ENCODE assay signal across 9 cellular contexts in the genomic region with DNA sequence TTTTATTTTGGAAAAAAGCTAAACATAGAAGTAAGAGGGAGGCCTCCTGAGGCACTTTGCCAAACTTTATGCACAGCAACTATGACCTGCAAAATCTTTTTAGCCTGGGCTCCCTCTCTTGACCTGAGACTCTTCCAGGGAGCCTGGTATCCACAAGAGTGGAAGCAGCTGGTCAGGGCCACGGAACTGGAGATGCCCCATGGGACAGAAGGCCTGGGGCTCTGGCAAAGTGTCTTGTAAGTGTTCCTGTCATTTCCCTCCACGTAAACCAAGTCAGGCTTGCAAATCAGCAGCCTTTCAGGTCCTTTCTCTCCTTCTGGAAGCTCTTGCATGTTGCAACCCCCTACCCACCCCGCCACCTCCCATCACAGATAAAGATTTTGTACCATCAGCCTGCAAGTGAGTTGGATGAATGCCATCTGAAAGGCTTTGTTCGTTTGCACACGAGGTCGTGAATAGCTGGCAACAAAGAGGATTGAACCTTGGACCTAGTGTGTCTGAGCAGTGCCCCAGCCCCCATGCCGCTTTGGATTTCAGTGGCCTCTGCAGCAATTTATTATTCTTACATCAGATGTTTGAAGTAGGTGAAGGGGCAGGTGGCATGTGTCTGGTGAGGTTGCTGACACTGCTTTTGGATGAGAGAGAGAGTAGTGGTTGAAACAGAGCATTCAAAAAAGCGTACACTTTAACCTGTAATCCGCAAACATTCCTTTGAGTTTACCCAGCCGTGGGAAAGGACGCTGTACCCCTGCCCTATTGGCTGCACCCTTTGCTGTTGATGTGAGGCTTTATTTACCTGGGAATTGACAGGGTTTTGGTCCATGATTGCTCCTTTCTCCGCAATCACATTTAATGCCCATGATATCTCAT.
DNase-seq lines count a peak whose midpoint lies in the region; ATAC-seq lines count a peak whose summit lies in the region.
"Had no signal": no experiment of that assay in that cellular context is flagged by ENCODE, and none has a peak within 500 bp of the region (broad histone marks: within the 10 kb centered on the region; RNA-seq: fewer than 3 reads in every experiment).

No MANE protein-coding gene starts in this region.

- H3K9me3 Mint-ChIP-seq in activated T-helper 1 cell treated with anti-CD3 and anti-CD28 coated beads, Interleukin-12 subunit alpha, Interleukin-12 subunit beta, Interleukin-2, Interleukin-4 antibody, amounts not matched to agents 30 ng/mL and 10 ng/mL and 1 ng/mL, durations not matched to agents 14 hours and 24 hours and 36 hours = no peaks in the 10 kb centered on the region
- H3K9me3 Mint-ChIP-seq in CD4-positive, alpha-beta memory T cell = no peaks in the 10 kb centered on the region
- H3K9me3 Mint-ChIP-seq in naive thymus-derived CD4-positive, alpha-beta T cell = no peaks in the 10 kb centered on the region

- no peaks in the 10 kb centered on the region for H3K27me3 Mint-ChIP-seq in activated T-helper 1 cell treated with anti-CD3 and anti-CD28 coated beads, Interleukin-12 subunit alpha, Interleukin-12 subunit beta, Interleukin-2, Interleukin-4 antibody, amounts not matched to agents 30 ng/mL and 10 ng/mL and 1 ng/mL, durations not matched to agents 14 hours and 24 hours and 36 hours (ENCODE audit: insufficient read depth)
- no peaks in the 10 kb centered on the region for H3K27me3 Mint-ChIP-seq in CD4-positive, alpha-beta memory T cell
- no peaks in the 10 kb centered on the region for H3K27me3 Mint-ChIP-seq in naive thymus-derived CD4-positive, alpha-beta T cell
- H3K27me3 Mint-ChIP-seq: memory B cell had no signal

- peak overlapping the region; percentile 13 for H3K27ac Mint-ChIP-seq in activated T-helper 1 cell treated with anti-CD3 and anti-CD28 coated beads, Interleukin-12 subunit alpha, Interleukin-12 subunit beta, Interleukin-2, Interleukin-4 antibody, amounts not matched to agents 30 ng/mL and 10 ng/mL and 1 ng/mL, durations not matched to agents 14 hours and 24 hours and 36 hours
- no peak overlapping the region for H3K27ac Mint-ChIP-seq in CD4-positive, alpha-beta memory T cell
- H3K27ac Mint-ChIP-seq in naive thymus-derived CD4-positive, alpha-beta T cell = peak overlapping the region in 2 of 9 donors; percentile 33 to 55

- H3K4me1 Mint-ChIP-seq in activated T-helper 1 cell treated with anti-CD3 and anti-CD28 coated beads, Interleukin-12 subunit alpha, Interleukin-12 subunit beta, Interleukin-2, Interleukin-4 antibody, amounts not matched to agents 30 ng/mL and 10 ng/mL and 1 ng/mL, durations not matched to agents 14 hours and 24 hours and 36 hours (ENCODE audit: low read depth) = peaks cover 33% of the 10 kb centered on the region
- H3K4me1 Mint-ChIP-seq in CD4-positive, alpha-beta memory T cell = peaks cover 17 to 40% (median 26%) of the 10 kb centered on the region in 4 donors
- peaks cover 24 to 47% (median 34%) of the 10 kb centered on the region in 7 donors for H3K4me1 Mint-ChIP-seq in naive thymus-derived CD4-positive, alpha-beta T cell

- no peak overlapping the region for H3K4me3 Mint-ChIP-seq in activated T-helper 1 cell treated with anti-CD3 and anti-CD28 coated beads, Interleukin-12 subunit alpha, Interleukin-12 subunit beta, Interleukin-2, Interleukin-4 antibody, amounts not matched to agents 30 ng/mL and 10 ng/mL and 1 ng/mL, durations not matched to agents 14 hours and 24 hours and 36 hours
- no peak overlapping the region for H3K4me3 Mint-ChIP-seq in CD4-positive, alpha-beta memory T cell
- no peak overlapping the region for H3K4me3 Mint-ChIP-seq in naive thymus-derived CD4-positive, alpha-beta T cell
- H3K4me3 Mint-ChIP-seq: memory B cell had no signal

- H3K9me3 ChIP-seq in BLaER1 = no peaks in the 10 kb centered on the region
- H3K9me3 ChIP-seq in CD4-positive, alpha-beta memory T cell (ENCODE audit: control insufficient read depth in 1 of 2, low read length in 2 of 2) = no peaks in the 10 kb centered on the region
- H3K9me3 ChIP-seq in naive thymus-derived CD4-positive, alpha-beta T cell (ENCODE audit: control insufficient read depth in 2 of 3, low read length in 3 of 3) = no peaks in the 10 kb centered on the region

- H3K4me3 ChIP-seq in BLaER1 = no peak overlapping the region
- no peak overlapping the region for H3K4me3 ChIP-seq in CD4-positive, alpha-beta memory T cell (ENCODE audit: low read length in 2 of 2)
- H3K4me3 ChIP-seq in naive thymus-derived CD4-positive, alpha-beta T cell (ENCODE audit: low read length) = no peak overlapping the region

- H3K4me2 ChIP-seq in BLaER1 = peak overlapping the region; percentile 51

- peaks cover 99% of the 10 kb centered on the region for H3K36me3 ChIP-seq in BLaER1
- H3K36me3 ChIP-seq in CD4-positive, alpha-beta memory T cell (ENCODE audit: insufficient read depth, low read length) = no peaks in the 10 kb centered on the region
- no peaks in the 10 kb centered on the region for H3K36me3 ChIP-seq in naive thymus-derived CD4-positive, alpha-beta T cell (ENCODE audit: control insufficient read depth in 2 of 3, insufficient read depth in 3 of 3, low read length in 3 of 3)

- ATAC-seq in GM21515 (IDR thresholded peaks at IDR 0.05; ENCODE audit: unreplicated experiment) = no peak
- no peak for ATAC-seq in naive thymus-derived CD4-positive, alpha-beta T cell

- POLR2A ChIA-PET in CD4-positive, alpha-beta memory T cell (lab: Charles Lee; ENCODE audit: partially characterized antibody) = no interaction called here
- POLR2A ChIA-PET in naive thymus-derived CD4-positive, alpha-beta T cell (lab: Charles Lee) = no interaction called here

- H3K9ac ChIP-seq in BLaER1 = no peak overlapping the region; the same call in 1 of the 2 replicates

- 0 out of 2 replicates have a peak overlapping the region, but pooled peaks have one; percentile 21 for H3K27ac ChIP-seq in BLaER1
- H3K27ac ChIP-seq in CD4-positive, alpha-beta memory T cell (ENCODE audit: low read depth, low read length) = no peak overlapping the region
- H3K27ac ChIP-seq in naive thymus-derived CD4-positive, alpha-beta T cell (ENCODE audit: low read depth, low read length) = no peak overlapping the region

- H3K36me3 Mint-ChIP-seq in activated T-helper 1 cell treated with anti-CD3 and anti-CD28 coated beads, Interleukin-12 subunit alpha, Interleukin-12 subunit beta, Interleukin-2, Interleukin-4 antibody, amounts not matched to agents 30 ng/mL and 10 ng/mL and 1 ng/mL, durations not matched to agents 14 hours and 24 hours and 36 hours (ENCODE audit: low read depth) = no peaks in the 10 kb centered on the region
- no peaks in the 10 kb centered on the region for H3K36me3 Mint-ChIP-seq in CD4-positive, alpha-beta memory T cell
- peaks cover 0 to 11% (median 5%) of the 10 kb centered on the region in 5 donors for H3K36me3 Mint-ChIP-seq in naive thymus-derived CD4-positive, alpha-beta T cell

- peaks cover 95% of the 10 kb centered on the region for H3K4me1 ChIP-seq in BLaER1
- H3K4me1 ChIP-seq in CD4-positive, alpha-beta memory T cell (ENCODE audit: insufficient read depth, low read length) = no peaks in the 10 kb centered on the region
- H3K4me1 ChIP-seq in naive thymus-derived CD4-positive, alpha-beta T cell (ENCODE audit: control insufficient read depth in 2 of 2, insufficient read depth in 2 of 2, low read length in 2 of 2) = no peaks in the 10 kb centered on the region

- DNase-seq in NCI-H1417 treated with DMSO at 0.1 percent for 48 hours (lab: John Stamatoyannopoulos, UW) (peak; percentile 27), mesenteric fat pad (ENCODE audit: low spot score) (peak; percentile 22), superior temporal gyrus (ENCODE audit: extremely low spot score) (no peak)
- no peak for DNase-seq in activated T-helper 1 cell treated with anti-CD3 and anti-CD28 coated beads, Interleukin-12 subunit alpha, Interleukin-12 subunit beta, Interleukin-2, Interleukin-4 antibody, amounts not matched to agents 30 ng/mL and 10 ng/mL and 1 ng/mL, durations not matched to agents 14 hours and 24 hours and 36 hours (ENCODE audit: low spot score)
- DNase-seq in CD4-positive, alpha-beta memory T cell = no peak
- DNase-seq in naive thymus-derived CD4-positive, alpha-beta T cell = no peak

- peaks cover 100% of the 10 kb centered on the region for H4K20me1 ChIP-seq in BLaER1

- intact Hi-C loops in activated T-helper 1 cell treated with anti-CD3 and anti-CD28 coated beads, Interleukin-12 subunit alpha, Interleukin-12 subunit beta, Interleukin-2, Interleukin-4 antibody, amounts not matched to agents 30 ng/mL and 10 ng/mL and 1 ng/mL, durations not matched to agents 14 hours and 24 hours and 36 hours (cut with micrococcal nuclease) = no loop called here
- intact Hi-C loops in CD4-positive, alpha-beta memory T cell (cut with micrococcal nuclease) = no loop called here
- intact Hi-C loops in naive thymus-derived CD4-positive, alpha-beta T cell (cut with micrococcal nuclease) = no loop called here

- no peaks in the 10 kb centered on the region for H3K27me3 ChIP-seq in BLaER1
- no peaks in the 10 kb centered on the region for H3K27me3 ChIP-seq in CD4-positive, alpha-beta memory T cell (ENCODE audit: insufficient read depth, low read length)
- H3K27me3 ChIP-seq in naive thymus-derived CD4-positive, alpha-beta T cell (ENCODE audit: control insufficient read depth in 2 of 2, insufficient read depth in 2 of 2, low read length in 2 of 2) = no peaks in the 10 kb centered on the region

- CTCF ChIA-PET in CD4-positive, alpha-beta memory T cell (lab: Charles Lee; ENCODE audit: partially characterized antibody) = no interaction called here
- CTCF ChIA-PET in naive thymus-derived CD4-positive, alpha-beta T cell (lab: Charles Lee) = no interaction called here

Comparison
In these comparisons a context has a peak if more than half of its experiments do, and no peak if none do; other contexts are left out.
1. DNase-seq: peak in NCI-H1417 treated with DMSO at 0.1 percent for 48 hours (single experiment) and mesenteric fat pad (single experiment); none in activated T-helper 1 cell treated with anti-CD3 and anti-CD28 coated beads, Interleukin-12 subunit alpha, Interleukin-12 subunit beta, Interleukin-2, Interleukin-4 antibody, amounts not matched to agents 30 ng/mL and 10 ng/mL and 1 ng/mL, durations not matched to agents 14 hours and 24 hours and 36 hours (single experiment), superior temporal gyrus (single experiment), CD4-positive, alpha-beta memory T cell (0 of 5) and naive thymus-derived CD4-positive, alpha-beta T cell (0 of 9).